19 cellular contexts compared by ENCODE assay signal in the genomic region with DNA sequence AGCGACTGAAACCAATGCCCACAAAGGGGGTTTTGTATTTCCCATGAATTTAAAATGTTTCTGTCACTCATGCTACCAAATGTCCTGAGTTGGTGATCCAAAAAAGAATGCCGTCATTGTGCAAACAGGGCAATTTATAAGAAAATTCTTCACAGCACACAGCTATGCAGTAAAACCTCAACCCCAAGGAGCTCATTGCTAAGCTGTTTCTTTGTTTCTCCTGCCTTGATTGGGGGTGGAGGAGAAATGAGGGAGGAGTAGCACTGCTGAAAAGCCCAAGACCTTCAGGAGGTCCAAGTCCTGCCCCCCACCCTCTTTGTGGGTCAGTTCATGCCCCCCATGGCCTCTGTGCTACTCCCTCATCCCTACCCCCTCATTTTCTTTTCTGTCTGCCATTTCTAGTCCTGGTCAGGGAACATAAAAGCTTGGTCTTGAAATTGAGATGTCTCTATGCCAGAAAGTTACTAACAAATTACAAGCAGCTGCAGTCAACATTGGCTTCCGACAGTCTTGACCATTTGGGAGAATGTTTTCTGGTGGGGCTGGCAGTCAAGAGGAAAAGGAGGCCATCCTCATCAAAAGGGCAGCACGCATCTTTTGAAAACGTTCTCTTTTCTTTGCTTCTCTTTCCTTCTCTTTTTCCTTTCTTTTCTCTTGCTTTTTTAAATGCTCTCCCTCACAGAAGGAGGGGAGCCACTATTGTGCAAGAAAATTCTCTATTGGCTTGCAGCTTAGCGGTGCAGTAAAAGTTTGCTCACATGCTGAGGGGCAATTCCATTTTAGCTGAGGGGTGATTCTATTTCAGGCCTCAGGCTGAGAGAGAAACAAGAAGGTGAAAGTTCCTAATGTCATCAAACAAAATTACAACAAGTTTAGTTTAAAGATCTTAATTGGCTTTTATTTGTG.
DNase-seq lines count a peak whose midpoint lies in the region; ATAC-seq, FAIRE-seq and TF ChIP-seq lines count a peak whose summit lies in the region.
"Had no signal": no experiment of that assay in that cellular context is flagged by ENCODE, and none has a peak within 500 bp of the region (broad histone marks: within the 10 kb centered on the region; RNA-seq: fewer than 3 reads in every experiment).

No MANE protein-coding gene starts in this region.

- peak overlapping the region; percentile 58 for H3K4me2 ChIP-seq in astrocyte (ENCODE audit: low read length)

- no peak for DNase-seq in activated T-cell treated with anti-CD3 and anti-CD28 coated beads, Interleukin-2, amount 50 U/mL, for 72 hours
- no peak for DNase-seq in activated T-cell treated with anti-CD3 and anti-CD28 coated beads, Interleukin-2, amount 50 U/mL, for 4 hours
- DNase-seq in astrocyte (ENCODE audit: low read depth): peak; percentile 80
- DNase-seq in iris pigment epithelial cell (ENCODE audit: low read depth): peak; percentile 77
- no peak for DNase-seq in MCF 10A (ENCODE audit: unreplicated experiment)
- DNase-seq in activated CD4-positive, CD25-positive, alpha-beta regulatory T cell treated with anti-CD3 and anti-CD28 coated beads, Interleukin-2, amount 50 U/mL, for 72 hours: no peak
- DNase-seq in posterior vena cava (ENCODE audit: low spot score): no peak
- no peak for DNase-seq in NOMO-1 treated with DMSO at 0.1 percent for 48 hours (lab: John Stamatoyannopoulos, UW; ENCODE audit: unreplicated experiment)
- DNase-seq: activated CD8-positive, alpha-beta memory T cell treated with anti-CD3 and anti-CD28 coated beads for 24 hours; DMS 273 treated with DMSO at 0.1 percent for 48 hours; dorsolateral prefrontal cortex; glutamatergic neuron; Peyer's patch; retina; T1000 had no signal

- TF ChIP-seq CTCF in astrocyte (IDR thresholded peaks at IDR 0.05; ENCODE audit: insufficient read depth, low read depth, low read length) (no peak), MCF 10A (IDR thresholded peaks at IDR 0.05; ENCODE audit: unreplicated experiment) (no peak)

- H3K27ac Mint-ChIP-seq in activated T-cell treated with anti-CD3 and anti-CD28 coated beads, Interleukin-2, amount 50 U/mL, for 72 hours: peak overlapping the region; percentile 27
- H3K27ac Mint-ChIP-seq in astrocyte (ENCODE audit: unreplicated experiment): peak overlapping the region; percentile 82
- no peak overlapping the region for H3K27ac Mint-ChIP-seq in MCF 10A (ENCODE audit: low read depth, unreplicated experiment)
- H3K27ac Mint-ChIP-seq: activated naive CD8-positive, alpha-beta T cell had no signal

- intact Hi-C loops in MCF 10A (cut with micrococcal nuclease) (no loop called here), posterior vena cava (cut with DNase I) (no loop called here)

- H3K9me3 Mint-ChIP-seq in activated T-cell treated with anti-CD3 and anti-CD28 coated beads, Interleukin-2, amount 50 U/mL, for 72 hours: no peaks in the 10 kb centered on the region
- no peaks in the 10 kb centered on the region for H3K9me3 Mint-ChIP-seq in activated T-cell treated with anti-CD3 and anti-CD28 coated beads, Interleukin-2, amount 50 U/mL, for 4 hours
- H3K9me3 Mint-ChIP-seq in astrocyte (ENCODE audit: unreplicated experiment): no peaks in the 10 kb centered on the region
- H3K9me3 Mint-ChIP-seq in MCF 10A (ENCODE audit: unreplicated experiment): no peaks in the 10 kb centered on the region

- H3K27me3 Mint-ChIP-seq in activated T-cell treated with anti-CD3 and anti-CD28 coated beads, Interleukin-2, amount 50 U/mL, for 72 hours (ENCODE audit: low read depth): peaks cover 13% of the 10 kb centered on the region
- H3K27me3 Mint-ChIP-seq in activated T-cell treated with anti-CD3 and anti-CD28 coated beads, Interleukin-2, amount 50 U/mL, for 4 hours (ENCODE audit: low read depth): no peaks in the 10 kb centered on the region
- peaks cover 10% of the 10 kb centered on the region for H3K27me3 Mint-ChIP-seq in astrocyte (ENCODE audit: low read depth, unreplicated experiment)
- no peaks in the 10 kb centered on the region for H3K27me3 Mint-ChIP-seq in MCF 10A (ENCODE audit: insufficient read depth, unreplicated experiment)

- H3K4me1 Mint-ChIP-seq in activated T-cell treated with anti-CD3 and anti-CD28 coated beads, Interleukin-2, amount 50 U/mL, for 72 hours (ENCODE audit: low read depth): peaks cover 8% of the 10 kb centered on the region
- peaks cover 2% of the 10 kb centered on the region for H3K4me1 Mint-ChIP-seq in activated T-cell treated with anti-CD3 and anti-CD28 coated beads, Interleukin-2, amount 50 U/mL, for 4 hours (ENCODE audit: low read depth)
- H3K4me1 Mint-ChIP-seq in astrocyte (ENCODE audit: low read depth, unreplicated experiment): peaks cover 17% of the 10 kb centered on the region
- no peaks in the 10 kb centered on the region for H3K4me1 Mint-ChIP-seq in MCF 10A (ENCODE audit: insufficient read depth, unreplicated experiment)

- no peaks in the 10 kb centered on the region for H3K36me3 ChIP-seq in astrocyte (ENCODE audit: insufficient read depth, low read length)
- H3K36me3 ChIP-seq: Peyer's patch, thoracic aorta had no signal

- no peak for ATAC-seq in activated T-cell treated with anti-CD3 and anti-CD28 coated beads, Interleukin-2, amount 50 U/mL, for 72 hours (replicated peaks in 1 of 2)
- ATAC-seq in activated T-cell treated with anti-CD3 and anti-CD28 coated beads, Interleukin-2, amount 50 U/mL, for 4 hours: no peak
- ATAC-seq: K562 had no signal

- H3K9me3 ChIP-seq in astrocyte (ENCODE audit: insufficient read depth, low read depth, low read length): no peaks in the 10 kb centered on the region
- H3K9me3 ChIP-seq: Peyer's patch, thoracic aorta had no signal

- CTCF ChIA-PET in MCF 10A (lab: Yijun Ruan, JAX): interaction anchor here (0.6 to 1.4 kb wide), 5 partner anchors 29 to 1412 kb away, joined by 3 to 4 read pairs (median 3); no protein-coding TSS in a partner anchor

- no peaks in the 10 kb centered on the region for H4K20me1 ChIP-seq in astrocyte (ENCODE audit: insufficient read depth, low read length)

- BruUV-seq in MCF 10A (replicated peaks; lab: Mats Ljungman, UMichigan): no TSS peak

- H2AFZ ChIP-seq in astrocyte (ENCODE audit: low read depth, low read length): no peak overlapping the region

- POLR2A ChIA-PET in MCF 10A (lab: Yijun Ruan, JAX): interaction anchor here (0.6 to 0.7 kb wide), 2 partner anchors 21 to 28 kb away, joined by 3 to 4 read pairs; no protein-coding TSS in a partner anchor

- H3K4me3 ChIP-seq in astrocyte (ENCODE audit: insufficient read depth, low read depth, low read length): no peak overlapping the region
- H3K4me3 ChIP-seq: dorsolateral prefrontal cortex, K562, Peyer's patch, thoracic aorta had no signal

- H3K9ac ChIP-seq in astrocyte (ENCODE audit: low read length): peak overlapping the region; percentile 27

- H3K4me1 ChIP-seq in astrocyte (ENCODE audit: insufficient read depth, low read length): peaks cover 9% of the 10 kb centered on the region
- H3K4me1 ChIP-seq: Peyer's patch had no signal

- no peak overlapping the region for H3K27ac ChIP-seq in astrocyte (ENCODE audit: low read depth, low read length)
- H3K27ac ChIP-seq: dorsolateral prefrontal cortex, Peyer's patch, thoracic aorta had no signal

- no peaks in the 10 kb centered on the region for H3K79me2 ChIP-seq in astrocyte (ENCODE audit: insufficient read depth, low read length)

- peak overlapping the region; percentile 11 to 19 for H3K4me3 Mint-ChIP-seq in activated T-cell treated with anti-CD3 and anti-CD28 coated beads, Interleukin-2, amount 50 U/mL, for 72 hours
- no peak overlapping the region for H3K4me3 Mint-ChIP-seq in activated T-cell treated with anti-CD3 and anti-CD28 coated beads, Interleukin-2, amount 50 U/mL, for 4 hours
- H3K4me3 Mint-ChIP-seq in astrocyte (ENCODE audit: unreplicated experiment) (no peak overlapping the region), MCF 10A (ENCODE audit: unreplicated experiment) (no peak overlapping the region)
- H3K4me3 Mint-ChIP-seq: activated naive CD8-positive, alpha-beta T cell had no signal

- no peaks in the 10 kb centered on the region for H3K36me3 Mint-ChIP-seq in activated T-cell treated with anti-CD3 and anti-CD28 coated beads, Interleukin-2, amount 50 U/mL, for 72 hours (ENCODE audit: insufficient read depth in 2 of 2)
- no peaks in the 10 kb centered on the region for H3K36me3 Mint-ChIP-seq in activated T-cell treated with anti-CD3 and anti-CD28 coated beads, Interleukin-2, amount 50 U/mL, for 4 hours (ENCODE audit: insufficient read depth)
- H3K36me3 Mint-ChIP-seq in astrocyte (ENCODE audit: low read depth, unreplicated experiment) (no peaks in the 10 kb centered on the region), MCF 10A (ENCODE audit: insufficient read depth, unreplicated experiment) (no peaks in the 10 kb centered on the region)
- H3K36me3 Mint-ChIP-seq: activated naive CD8-positive, alpha-beta T cell had no signal

- no peaks in the 10 kb centered on the region for H3K27me3 ChIP-seq in astrocyte (ENCODE audit: insufficient read depth, low read length)
- H3K27me3 ChIP-seq: Peyer's patch had no signal

- FAIRE-seq in astrocyte (lab: Jason Lieb, UNC): peak; percentile 54
- FAIRE-seq: A204.1, K562 had no signal

Comparison
In these comparisons a context has a peak if more than half of its experiments do, and no peak if none do; other contexts are left out.
1. H3K4me3 Mint-ChIP-seq: peak in activated T-cell treated with anti-CD3 and anti-CD28 coated beads, Interleukin-2, amount 50 U/mL, for 72 hours (2 of 2); none in activated T-cell treated with anti-CD3 and anti-CD28 coated beads, Interleukin-2, amount 50 U/mL, for 4 hours (single experiment), astrocyte (single experiment) and MCF 10A (single experiment).
2. DNase-seq: peak in astrocyte (single experiment) and iris pigment epithelial cell (single experiment); none in activated T-cell treated with anti-CD3 and anti-CD28 coated beads, Interleukin-2, amount 50 U/mL, for 72 hours (0 of 2), activated T-cell treated with anti-CD3 and anti-CD28 coated beads, Interleukin-2, amount 50 U/mL, for 4 hours (single experiment), MCF 10A (single experiment), activated CD4-positive, CD25-positive, alpha-beta regulatory T cell treated with anti-CD3 and anti-CD28 coated beads, Interleukin-2, amount 50 U/mL, for 72 hours (single experiment), posterior vena cava (single experiment) and NOMO-1 treated with DMSO at 0.1 percent for 48 hours (single experiment).